ENCODE assay signal across 1 cellular context in the genomic region with DNA sequence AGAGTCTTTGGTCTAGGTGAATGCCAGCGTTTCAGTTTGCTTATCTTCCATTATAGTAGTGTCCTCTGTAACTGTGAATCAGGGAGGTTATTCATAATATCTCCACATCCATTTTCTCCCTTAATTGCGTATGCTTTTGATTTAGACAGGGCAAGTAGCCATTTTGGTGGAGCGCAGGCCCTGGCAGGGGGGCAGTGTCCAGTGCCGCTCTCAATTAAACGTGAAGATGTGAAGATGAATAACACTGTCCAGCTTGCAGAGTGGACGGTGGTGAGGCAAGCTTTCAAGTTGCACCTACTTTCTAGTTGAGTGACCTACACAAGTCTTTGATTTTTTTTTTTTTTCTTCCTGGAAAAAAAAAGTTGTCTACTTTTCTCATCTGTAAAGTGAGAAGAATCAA.
TF ChIP-seq lines count a peak whose summit lies in the region.

No MANE protein-coding gene starts in this region.

TF ChIP-seq in IMR-90, 13 proteins besides CTCF, POLR2A, EP300 and RAD21:
- TF ChIP-seq RCOR1 (IDR thresholded peaks at IDR 0.05; ENCODE audit: insufficient replicate concordance, low read length) (no peak), CEBPB (IDR thresholded peaks at IDR 0.05; ENCODE audit: low read depth, low read length) (no peak), FOS (IDR thresholded peaks at IDR 0.05; ENCODE audit: low read depth, low read length) (no peak), BHLHE40 (IDR thresholded peaks at IDR 0.05; ENCODE audit: low read depth, low read length) (no peak), MAFK (IDR thresholded peaks at IDR 0.05; ENCODE audit: low read depth, low read length) (no peak), RFX5 (IDR thresholded peaks at IDR 0.05; ENCODE audit: low read depth, low read length) (no peak), MXI1 (IDR thresholded peaks at IDR 0.05; ENCODE audit: borderline replicate concordance, low read depth, low read length) (no peak), ELK1 (IDR thresholded peaks at IDR 0.05; ENCODE audit: borderline replicate concordance, low read depth, low read length) (no peak), MAZ (IDR thresholded peaks at IDR 0.05; ENCODE audit: borderline replicate concordance, low read depth, low read length) (no peak)
